1 cellular context compared by ENCODE assay signal in genomic region chr17:14297161-14297851, GRCh38.
TF ChIP-seq lines count a peak whose summit lies in the region.

No MANE protein-coding gene starts in this region.

TF ChIP-seq in HepG2, 621 proteins besides CTCF, POLR2A, EP300 and RAD21 (continued from another document and continues in another):
- TF ChIP-seq ZNF512B (CRISPR knock-in tag; IDR thresholded peaks at IDR 0.05; ENCODE audit: borderline replicate concordance) (no peak), NFIC (IDR thresholded peaks at IDR 0.05; ENCODE audit: low read length) (no peak), ZNF275 (CRISPR knock-in tag; IDR thresholded peaks at IDR 0.05; ENCODE audit: borderline replicate concordance) (no peak), ZBTB49 (CRISPR knock-in tag; IDR thresholded peaks at IDR 0.05; ENCODE audit: borderline replicate concordance) (no peak), HNRNPLL (IDR thresholded peaks at IDR 0.05; ENCODE audit: low read depth, low read length, poor library complexity, severe bottlenecking) (peak; percentile 83), HDAC6 (IDR thresholded peaks at IDR 0.05; ENCODE audit: low read depth, low read length) (no peak), MNT (IDR thresholded peaks at IDR 0.05) (no peak), ZFP91 (CRISPR knock-in tag; IDR thresholded peaks at IDR 0.05; ENCODE audit: borderline replicate concordance) (peak; percentile 89; the same call in 1 of the 2 replicates), THRA (CRISPR knock-in tag; IDR thresholded peaks at IDR 0.05; ENCODE audit: borderline replicate concordance) (no peak), KLF16 (CRISPR knock-in tag; IDR thresholded peaks at IDR 0.05) (peak in 1 of 2 experiments; percentile 79; a peak in 2 of 4 replicates), SP140L (CRISPR knock-in tag; IDR thresholded peaks at IDR 0.05; ENCODE audit: borderline replicate concordance) (no peak), MEIS2 (CRISPR knock-in tag; IDR thresholded peaks at IDR 0.05) (no peak), NFRKB (IDR thresholded peaks at IDR 0.05) (no peak), PBX2 (CRISPR knock-in tag; IDR thresholded peaks at IDR 0.05) (no peak), SNAPC2 (CRISPR knock-in tag; IDR thresholded peaks at IDR 0.05) (no peak), HOXA3 (CRISPR knock-in tag; IDR thresholded peaks at IDR 0.05) (peak; percentile 76), CSRNP2 (CRISPR knock-in tag; conservative IDR thresholded peaks at IDR 0.05; ENCODE audit: low read depth) (no peak), RBM39 (IDR thresholded peaks at IDR 0.05; ENCODE audit: low read depth, low read length, poor library complexity, severe bottlenecking) (peak; percentile 86), GZF1 (CRISPR knock-in tag; IDR thresholded peaks at IDR 0.05) (no peak), ZSCAN20 (CRISPR knock-in tag; IDR thresholded peaks at IDR 0.05; ENCODE audit: borderline replicate concordance) (no peak; the same call in 1 of the 2 replicates), HOXA9 (CRISPR knock-in tag; IDR thresholded peaks at IDR 0.05; ENCODE audit: borderline replicate concordance) (no peak; the same call in 1 of the 2 replicates), ZFP62 (CRISPR knock-in tag; IDR thresholded peaks at IDR 0.05) (no peak), SNAI1 (CRISPR knock-in tag; IDR thresholded peaks at IDR 0.05; ENCODE audit: borderline replicate concordance) (no peak), ZHX1 (CRISPR knock-in tag; IDR thresholded peaks at IDR 0.05; ENCODE audit: low read depth) (peak; percentile 50; the same call in 1 of the 2 replicates), PAF1 (CRISPR knock-in tag; IDR thresholded peaks at IDR 0.05) (no peak), ZBTB25 (CRISPR knock-in tag; IDR thresholded peaks at IDR 0.05) (peak; percentile 44; the same call in 1 of the 2 replicates), ZNF296 (CRISPR knock-in tag; conservative IDR thresholded peaks at IDR 0.05) (no peak), SMAD3 (CRISPR knock-in tag; IDR thresholded peaks at IDR 0.05) (0 out of 2 replicates have a peak, but pooled peaks have one; percentile 25), NBN (conservative IDR thresholded peaks at IDR 0.05) (no peak), CREBL2 (CRISPR knock-in tag; IDR thresholded peaks at IDR 0.05; ENCODE audit: borderline replicate concordance) (no peak), NR3C1 (CRISPR knock-in tag; IDR thresholded peaks at IDR 0.05) (no peak), RXRB (CRISPR knock-in tag; IDR thresholded peaks at IDR 0.05; ENCODE audit: borderline replicate concordance) (no peak; the same call in 1 of the 2 replicates), TBL1XR1 (IDR thresholded peaks at IDR 0.05; ENCODE audit: borderline replicate concordance, low read length, partially characterized antibody) (no peak), RORA (CRISPR knock-in tag; IDR thresholded peaks at IDR 0.05) (no peak), ZNF207 (IDR thresholded peaks at IDR 0.05; ENCODE audit: borderline replicate concordance) (no peak), HBP1 (CRISPR knock-in tag; IDR thresholded peaks at IDR 0.05; ENCODE audit: low read depth) (0 out of 2 replicates have a peak, but pooled peaks have one; percentile 57), ZSCAN9 (CRISPR knock-in tag; IDR thresholded peaks at IDR 0.05; ENCODE audit: borderline replicate concordance) (no peak), TRIM24 (CRISPR knock-in tag; IDR thresholded peaks at IDR 0.05) (no peak), MTA1 (CRISPR knock-in tag; IDR thresholded peaks at IDR 0.05; ENCODE audit: borderline replicate concordance) (peak; percentile 77; the same call in 1 of the 2 replicates), ZNF839 (CRISPR knock-in tag; IDR thresholded peaks at IDR 0.05; ENCODE audit: borderline replicate concordance) (0 out of 2 replicates have a peak, but pooled peaks have one; percentile 29), SKI (IDR thresholded peaks at IDR 0.05; ENCODE audit: partially characterized antibody) (peak; percentile 32)
